22 cellular contexts compared by ENCODE assay signal in genomic region chr12:122838841-122839240, GRCh38. TPM values are rescaled to one million over a fixed set of nuclear protein-coding genes. Genes with fewer than 3 reads are reported as not detected.
DNase-seq lines count a peak whose midpoint lies in the region; ATAC-seq, FAIRE-seq and TF ChIP-seq lines count a peak whose summit lies in the region.
"Had no signal": no experiment of that assay in that cellular context is flagged by ENCODE, and none has a peak within 500 bp of the region (broad histone marks: within the 10 kb centered on the region; RNA-seq: fewer than 3 reads in every experiment).

No MANE protein-coding gene starts in this region.

- intact Hi-C loops in endothelial cell of umbilical vein (cut with micrococcal nuclease) (loop anchor here (1.0 kb wide), 1 partner anchor 13 kb away; no protein-coding TSS in a partner anchor), sigmoid colon (cut with DNase I) (no loop called here)

- H3K79me2 ChIP-seq in endothelial cell of umbilical vein (ENCODE audit: control insufficient read depth, insufficient read depth, low read length) (peaks cover 77% of the 10 kb centered on the region), trophoblast cell (ENCODE audit: control insufficient read depth, insufficient read depth, low read length, poor library complexity) (peaks cover 2% of the 10 kb centered on the region)

- H2AFZ ChIP-seq in endothelial cell of umbilical vein (ENCODE audit: low read depth, low read length) (no peak overlapping the region), trophoblast cell (ENCODE audit: insufficient read depth, low read length, poor library complexity) (no peak overlapping the region)

- H3K4me2 ChIP-seq in endothelial cell of umbilical vein (ENCODE audit: insufficient read depth, low read length) (no peak overlapping the region), trophoblast cell (ENCODE audit: low read length) (no peak overlapping the region)

- no peak overlapping the region for H3K23ac ChIP-seq in trophoblast cell (ENCODE audit: low read length)

- peaks cover 3% of the 10 kb centered on the region for H3K27me3 Mint-ChIP-seq in IgD-negative memory B cell
- H3K27me3 Mint-ChIP-seq in naive thymus-derived CD8-positive, alpha-beta T cell: no peaks in the 10 kb centered on the region
- H3K27me3 Mint-ChIP-seq: activated T-helper 17 cell treated with anti-CD3 and anti-CD28 coated beads, Interleukin-2, amount 50 U/mL, for 72 hours had no signal

- DNase-seq in endothelial cell of umbilical vein (ENCODE audit: low read depth, low spot score) (no peak), HuH-7 (ENCODE audit: low spot score) (no peak), sigmoid colon (no peak), trophoblast cell (no peak), BE2C (no peak)
- peak in 1 of 10 donors; percentile 11 for DNase-seq in naive thymus-derived CD8-positive, alpha-beta T cell
- DNase-seq: activated CD4-positive, alpha-beta T cell treated with anti-CD3 and anti-CD28 coated beads for 4 hours; DND-41; heart right ventricle; mesendoderm; NCI-H774; OCI-M1; Right ventricle myocardium superior; spleen; stimulated activated CD4-positive, alpha-beta T cell treated with anti-CD3 and anti-CD28 coated beads, Interleukin-4, amount 100 ng/mL, for 4 hours; testis had no signal

- H3K4ac ChIP-seq in trophoblast cell (ENCODE audit: low read depth, low read length): no peak overlapping the region

- no peaks in the 10 kb centered on the region for H3K36me3 Mint-ChIP-seq in IgD-negative memory B cell
- peaks cover 0 to 9% (median 0%) of the 10 kb centered on the region in 3 donors for H3K36me3 Mint-ChIP-seq in naive thymus-derived CD8-positive, alpha-beta T cell

- no peak overlapping the region for H2BK12ac ChIP-seq in trophoblast cell (ENCODE audit: low read length)

- no peak for TF ChIP-seq POLR2A in endothelial cell of umbilical vein (IDR thresholded peaks at IDR 0.05; ENCODE audit: low read depth, low read length)
- TF ChIP-seq POLR2A in sigmoid colon (IDR thresholded peaks at IDR 0.05): no peak

- peaks cover 3% of the 10 kb centered on the region for H4K20me1 ChIP-seq in endothelial cell of umbilical vein (replicated peaks; ENCODE audit: control insufficient read depth, extremely low read depth, insufficient read depth, low read length)

- CTCF ChIA-PET in endothelial cell of umbilical vein (lab: Charles Lee): no interaction called here

- H3K9ac ChIP-seq in endothelial cell of umbilical vein (replicated peaks; ENCODE audit: extremely low read depth, insufficient read depth, low read length) (no peak overlapping the region), trophoblast cell (ENCODE audit: low read length) (no peak overlapping the region)

- H3K27me3 ChIP-seq in endothelial cell of umbilical vein (ENCODE audit: control insufficient read depth in 2 of 2, insufficient read depth in 2 of 2, low read length in 2 of 2): no peaks in the 10 kb centered on the region
- H3K27me3 ChIP-seq in sigmoid colon: no peaks in the 10 kb centered on the region
- no peaks in the 10 kb centered on the region for H3K27me3 ChIP-seq in trophoblast cell (ENCODE audit: insufficient read depth, low read length)
- H3K27me3 ChIP-seq in BE2C: peaks cover 13% of the 10 kb centered on the region
- H3K27me3 ChIP-seq: testis had no signal

- peaks cover 44 to 63% (median 54%) of the 10 kb centered on the region in 3 donors for H3K4me1 Mint-ChIP-seq in IgD-negative memory B cell
- H3K4me1 Mint-ChIP-seq in naive thymus-derived CD8-positive, alpha-beta T cell: peaks cover 34 to 76% (median 66%) of the 10 kb centered on the region in 4 donors

- no peaks in the 10 kb centered on the region for H3K9me3 ChIP-seq in endothelial cell of umbilical vein (replicated peaks; ENCODE audit: control insufficient read depth, insufficient read depth, low read length)
- H3K9me3 ChIP-seq in sigmoid colon: no peaks in the 10 kb centered on the region
- no peaks in the 10 kb centered on the region for H3K9me3 ChIP-seq in trophoblast cell (ENCODE audit: insufficient read depth, low read depth, low read length)
- no peaks in the 10 kb centered on the region for H3K9me3 ChIP-seq in BE2C
- H3K9me3 ChIP-seq: spleen, testis had no signal

- peak; percentile 50 for FAIRE-seq in endothelial cell of umbilical vein (lab: Jason Lieb, UNC)
- FAIRE-seq: H1, keratinocyte, TTC549 had no signal

- no peak overlapping the region for H4K91ac ChIP-seq in trophoblast cell (ENCODE audit: low read depth, low read length)

- H3K4me1 ChIP-seq in endothelial cell of umbilical vein (ENCODE audit: control insufficient read depth, extremely low read depth, insufficient read depth, low read length) (peaks cover 48% of the 10 kb centered on the region), sigmoid colon (peaks cover 0 to 18% (median 11%) of the 10 kb centered on the region in 4 donors), trophoblast cell (ENCODE audit: control insufficient read depth in 1 of 2, insufficient read depth in 2 of 2, low read length in 2 of 2) (peaks cover 23 to 26% of the 10 kb centered on the region in 2 experiments), BE2C (no peaks in the 10 kb centered on the region)

- dilution Hi-C loops in endothelial cell of umbilical vein (cut with MboI; ENCODE audit: extremely low pct_ligation_motif_present, low sequenced_read_pairs): no loop called here

- peak overlapping the region in 2 of 3 donors; percentile 67 to 97 for H3K27ac Mint-ChIP-seq in IgD-negative memory B cell
- peak overlapping the region; percentile 8 to 97 (median 84) for H3K27ac Mint-ChIP-seq in naive thymus-derived CD8-positive, alpha-beta T cell
- H3K27ac Mint-ChIP-seq: activated T-helper 17 cell treated with anti-CD3 and anti-CD28 coated beads, Interleukin-2, amount 50 U/mL, for 72 hours had no signal

- H3K4me3 ChIP-seq in endothelial cell of umbilical vein (replicated peaks in 1 of 3; ENCODE audit: insufficient read depth in 1 of 3, low read depth in 1 of 3, low read length in 3 of 3): no peak overlapping the region
- no peak overlapping the region for H3K4me3 ChIP-seq in sigmoid colon
- no peak overlapping the region for H3K4me3 ChIP-seq in trophoblast cell (ENCODE audit: low read depth, low read length)
- H3K4me3 ChIP-seq in BE2C (ENCODE audit: low read depth, low read length): no peak overlapping the region
- H3K4me3 ChIP-seq: heart right ventricle, spleen, testis had no signal

- 33 to 81% methylated on average over 5 of the region's 5 CpGs for WGBS in sigmoid colon, 2 donors
- no CpG with 5 or more reads among the region's 5 CpGs for WGBS in trophoblast cell (ENCODE audit: extremely low coverage, insufficient coverage, insufficient read length)

- no peak overlapping the region for H2BK5ac ChIP-seq in trophoblast cell (ENCODE audit: low read depth, low read length, poor library complexity)

- no peak for TF ChIP-seq CTCF in 22Rv1 (IDR thresholded peaks at IDR 0.05)
- no peak for TF ChIP-seq CTCF in endothelial cell of umbilical vein (IDR thresholded peaks at IDR 0.05; ENCODE audit: extremely low read depth in 1 of 2, insufficient read depth in 1 of 2, low read depth in 1 of 2, low read length in 2 of 2)
- TF ChIP-seq CTCF in sigmoid colon (IDR thresholded peaks at IDR 0.05): no peak
- no peak for TF ChIP-seq CTCF in BE2C (IDR thresholded peaks at IDR 0.05; ENCODE audit: low read depth, low read length)

- BruUV-seq in endothelial cell of umbilical vein (replicated peaks; lab: Mats Ljungman, UMichigan): no TSS peak

- peak overlapping the region in 3 of 4 donors; percentile 84 to 99 (median 96) for H3K4me3 Mint-ChIP-seq in IgD-negative memory B cell
- peak overlapping the region in 3 of 10 donors; percentile 8 to 44 (median 17) for H3K4me3 Mint-ChIP-seq in naive thymus-derived CD8-positive, alpha-beta T cell

- peaks cover 12% of the 10 kb centered on the region for H3K79me1 ChIP-seq in trophoblast cell (ENCODE audit: low read length)

- no peak overlapping the region for H2AK5ac ChIP-seq in trophoblast cell (ENCODE audit: low read length)

- TF ChIP-seq EP300 in sigmoid colon (IDR thresholded peaks at IDR 0.05): no peak

- no peak overlapping the region for H2BK120ac ChIP-seq in trophoblast cell (ENCODE audit: insufficient read depth, low read length, poor library complexity)

- H3K9me1 ChIP-seq in endothelial cell of umbilical vein (replicated peaks; ENCODE audit: control insufficient read depth, extremely low read depth, insufficient read depth, low read length): no peaks in the 10 kb centered on the region

- POLR2A ChIA-PET in endothelial cell of umbilical vein (lab: Charles Lee): no interaction called here
- POLR2A ChIA-PET in naive thymus-derived CD8-positive, alpha-beta T cell (lab: Charles Lee): interaction anchor here (0.6 kb wide), 1 partner anchor 271 kb away, joined by 3 read pairs; no protein-coding TSS in a partner anchor

- H3K14ac ChIP-seq in trophoblast cell (ENCODE audit: low read length): no peak overlapping the region

- peaks cover 2 to 10% of the 10 kb centered on the region in 2 experiments for H3K36me3 ChIP-seq in endothelial cell of umbilical vein (ENCODE audit: control insufficient read depth in 2 of 2, extremely low read depth in 1 of 2, insufficient read depth in 2 of 2, low read length in 2 of 2)
- H3K36me3 ChIP-seq in sigmoid colon: no peaks in the 10 kb centered on the region
- H3K36me3 ChIP-seq in trophoblast cell (ENCODE audit: control insufficient read depth in 1 of 2, insufficient read depth in 2 of 2, low read length in 2 of 2): no peaks in the 10 kb centered on the region
- no peaks in the 10 kb centered on the region for H3K36me3 ChIP-seq in BE2C
- H3K36me3 ChIP-seq: heart right ventricle had no signal

- H3K18ac ChIP-seq in trophoblast cell (ENCODE audit: low read length): no peak overlapping the region

- H4K8ac ChIP-seq in trophoblast cell (ENCODE audit: low read depth, low read length): no peak overlapping the region

- ATAC-seq in naive thymus-derived CD8-positive, alpha-beta T cell: no peak
- ATAC-seq: activated T-helper 17 cell treated with anti-CD3 and anti-CD28 coated beads, Interleukin-2, amount 50 U/mL, for 72 hours; heart right ventricle had no signal

- no peaks in the 10 kb centered on the region for H3K9me3 Mint-ChIP-seq in IgD-negative memory B cell
- H3K9me3 Mint-ChIP-seq in naive thymus-derived CD8-positive, alpha-beta T cell: no peaks in the 10 kb centered on the region
- H3K9me3 Mint-ChIP-seq: activated T-helper 17 cell treated with anti-CD3 and anti-CD28 coated beads, Interleukin-2, amount 50 U/mL, for 72 hours had no signal

- H4K12ac ChIP-seq in trophoblast cell (ENCODE audit: low read depth, low read length): no peak overlapping the region

- peak overlapping the region; percentile 84 for H3K27ac ChIP-seq in 22Rv1
- no peak overlapping the region for H3K27ac ChIP-seq in endothelial cell of umbilical vein (ENCODE audit: insufficient read depth, low read depth, low read length)
- no peak overlapping the region for H3K27ac ChIP-seq in sigmoid colon
- H3K27ac ChIP-seq in trophoblast cell (ENCODE audit: low read depth, low read length): no peak overlapping the region
- H3K27ac ChIP-seq: heart right ventricle, spleen, testis had no signal

RNA-seq across cellular contexts. Expression of gene HIP1R, which starts 3.6 kb away (rescaled TPM):
- polyA plus RNA-seq in IgD-negative memory B cell (58.3 TPM), endothelial cell of umbilical vein (110 and 111 TPM in 2 replicates), sigmoid colon (10 to 100 TPM; 21.5 to 77.4 (median 24.6) TPM)
- total RNA-seq in endothelial cell of umbilical vein (122 and 136 TPM in 2 replicates), sigmoid colon (10 to 100 TPM in 1 of 4 donors, 1 to 10 TPM in 3; 4.2 to 15.2 (median 5.5) TPM)
- polyA plus RNA-seq in endothelial cell of umbilical vein (2011; cell fraction: cytosol; rRNA removed): 44.3 and 60.5 TPM in 2 replicates
- 563 and 679 TPM in 2 replicates for polyA plus RNA-seq in endothelial cell of umbilical vein (2011; cell fraction: nucleus; rRNA removed)
- 54.9 and 77.2 TPM in 2 replicates for polyA plus RNA-seq in endothelial cell of umbilical vein (2012)
- 162 and 203 TPM in 2 replicates for polyA minus RNA-seq in endothelial cell of umbilical vein
- polyA minus RNA-seq in endothelial cell of umbilical vein (2011; cell fraction: cytosol; rRNA and poly(A)+ RNA removed): 11.3 TPM
- 132 and 165 TPM in 2 replicates for polyA minus RNA-seq in endothelial cell of umbilical vein (2011; cell fraction: nucleus; rRNA and poly(A)+ RNA removed)
- total RNA-seq in naive thymus-derived CD8-positive, alpha-beta T cell: 100 to 1,000 TPM; 142 to 144 TPM
- polyA plus RNA-seq in naive thymus-derived CD8-positive, alpha-beta T cell: 10 to 100 TPM in 2 of 3 donors, 1 to 10 TPM in 1; 4.7 to 16.7 (median 12.9) TPM
- 12.5 and 13.0 TPM in 2 replicates for polyA plus RNA-seq in trophoblast cell (2013)
- 0.85 TPM for polyA plus RNA-seq in BE2C (2012; ENCODE audit: insufficient read depth, insufficient read length, low read depth)

RNA-seq across cellular contexts. Expression of gene VPS37B, which starts 57.1 kb away (rescaled TPM):
- polyA plus RNA-seq in IgD-negative memory B cell (48.1 TPM), endothelial cell of umbilical vein (39.5 and 43.5 TPM in 2 replicates), sigmoid colon (10 to 100 TPM; 53.2 to 64.7 (median 54.1) TPM)
- total RNA-seq in endothelial cell of umbilical vein (45.9 and 46.4 TPM in 2 replicates), sigmoid colon (10 to 100 TPM in 3 of 4 donors, 1 to 10 TPM in 1; 8.6 to 17.2 (median 15.3) TPM)
- 24.8 and 32.2 TPM in 2 replicates for polyA plus RNA-seq in endothelial cell of umbilical vein (2011; cell fraction: cytosol; rRNA removed)
- 39.9 and 42.2 TPM in 2 replicates for polyA plus RNA-seq in endothelial cell of umbilical vein (2011; cell fraction: nucleus; rRNA removed)
- polyA plus RNA-seq in endothelial cell of umbilical vein (2012): 25.4 and 32.1 TPM in 2 replicates
- polyA minus RNA-seq in endothelial cell of umbilical vein: 20.7 and 20.9 TPM in 2 replicates
- polyA minus RNA-seq in endothelial cell of umbilical vein (2011; cell fraction: cytosol; rRNA and poly(A)+ RNA removed): 11.0 TPM
- 20.9 and 25.1 TPM in 2 replicates for polyA minus RNA-seq in endothelial cell of umbilical vein (2011; cell fraction: nucleus; rRNA and poly(A)+ RNA removed)
- total RNA-seq in naive thymus-derived CD8-positive, alpha-beta T cell: 10 to 100 TPM; 36.4 to 37.2 TPM
- 10 to 100 TPM; 15.2 to 19.4 (median 19.3) TPM for polyA plus RNA-seq in naive thymus-derived CD8-positive, alpha-beta T cell
- polyA plus RNA-seq in trophoblast cell (2013): 36.7 and 37.0 TPM in 2 replicates
- 34.9 TPM for polyA plus RNA-seq in BE2C (2012; ENCODE audit: insufficient read depth, insufficient read length, low read depth)
